In the genomic region with DNA sequence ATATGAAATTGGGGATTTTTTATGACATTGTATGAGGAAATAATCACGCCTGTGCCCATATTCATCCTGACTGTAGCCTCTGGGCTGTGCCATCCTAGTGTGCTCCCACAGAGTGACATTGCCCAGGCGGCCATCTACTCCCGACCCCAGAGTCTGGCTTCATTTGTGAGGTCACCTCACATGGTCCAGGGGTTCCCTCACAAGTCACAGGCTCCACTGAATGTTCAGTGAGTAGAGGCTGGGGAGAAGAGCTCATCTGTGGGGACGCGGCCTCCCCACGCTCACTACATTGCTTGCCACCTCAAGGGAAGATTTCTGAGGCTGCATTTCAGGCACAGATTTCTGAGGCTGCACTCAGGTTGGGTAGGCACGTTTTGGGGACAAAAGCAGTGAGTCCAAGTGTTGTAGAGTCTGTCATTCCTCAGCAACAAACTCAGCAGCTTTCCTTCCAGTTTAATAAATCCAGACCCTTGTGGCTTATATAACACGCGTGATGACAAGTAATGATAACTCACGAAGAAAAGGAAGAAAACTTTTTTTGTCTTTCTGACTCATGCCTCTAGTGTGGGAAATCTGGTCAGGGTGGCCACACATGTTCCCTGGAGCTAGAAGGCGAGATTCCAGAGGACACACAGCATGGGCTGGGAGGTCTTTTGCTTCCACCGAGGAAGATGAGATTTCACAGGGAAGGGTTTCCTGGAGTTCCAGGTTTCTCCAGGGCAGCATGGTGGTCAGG, we compare ENCODE assay signal across 20 cellular contexts. TPM values are rescaled to one million over a fixed set of nuclear protein-coding genes. Genes with fewer than 3 reads are reported as not detected.
DNase-seq lines count a peak whose midpoint lies in the region; ATAC-seq and TF ChIP-seq lines count a peak whose summit lies in the region.
"Had no signal": no experiment of that assay in that cellular context is flagged by ENCODE, and none has a peak within 500 bp of the region (broad histone marks: within the 10 kb centered on the region; RNA-seq: fewer than 3 reads in every experiment).

No MANE protein-coding gene starts in this region.

- H3K4me1 Mint-ChIP-seq in T-helper 17 cell, result no peaks in the 10 kb centered on the region
- H3K4me1 Mint-ChIP-seq: activated naive CD4-positive, alpha-beta T cell treated with anti-CD3 and anti-CD28 coated beads, Interleukin-2, amount 50 U/mL, for 24 hours; T-cell had no signal

- no peaks in the 10 kb centered on the region for H3K9me3 ChIP-seq in GM23248 (ENCODE audit: low read depth)
- no peaks in the 10 kb centered on the region for H3K9me3 ChIP-seq in left ventricle myocardium inferior (replicated peaks)
- no peaks in the 10 kb centered on the region for H3K9me3 ChIP-seq in T-helper 17 cell (ENCODE audit: control insufficient read depth, low read length, poor library complexity, severe bottlenecking)
- H3K9me3 ChIP-seq: HAP-1, thoracic aorta had no signal

- no peak for TF ChIP-seq CTCF in cardiac fibroblast (IDR thresholded peaks at IDR 0.05; ENCODE audit: low read depth, low read length)
- no peak for TF ChIP-seq CTCF in left ventricle myocardium inferior (IDR thresholded peaks at IDR 0.05; ENCODE audit: borderline replicate concordance)

- intact Hi-C loops in left ventricle myocardium inferior (cut with micrococcal nuclease), result no loop called here

- no peaks in the 10 kb centered on the region for H3K36me3 ChIP-seq in GM23248 (ENCODE audit: low read depth)
- H3K36me3 ChIP-seq in left ventricle myocardium inferior, result no peaks in the 10 kb centered on the region
- H3K36me3 ChIP-seq: HAP-1, thoracic aorta had no signal

- DNase-seq in GM23248, result peak; percentile 62
- peak; percentile 41 to 71 for DNase-seq in cardiac fibroblast (ENCODE audit: low read depth in 2 of 2)
- DNase-seq in left ventricle myocardium inferior, result no peak
- peak; percentile 34 for DNase-seq in ureter (ENCODE audit: low spot score)
- no peak for DNase-seq in NCI-H748 treated with DMSO at 0.1 percent for 48 hours (lab: John Stamatoyannopoulos, UW)
- no peak for DNase-seq in T-helper 17 cell
- DNase-seq: activated CD4-positive, alpha-beta T cell treated with anti-CD3 and anti-CD28 coated beads, Interleukin-2, amount 50 U/mL, for 48 hours; activated T-cell treated with anti-CD3 and anti-CD28 coated beads, Interleukin-2, amount 50 U/mL, for 24 hours; effector CD8-positive, alpha-beta T cell; Karpas-422; NCI-H146; NCI-H226; stimulated activated CD4-positive, alpha-beta T cell treated with anti-CD3 and anti-CD28 coated beads, Interleukin-4, amount 100 ng/mL, for 1 hour; T-cell had no signal

- H3K4me1 ChIP-seq in GM23248 (ENCODE audit: insufficient read depth), result no peaks in the 10 kb centered on the region
- H3K4me1 ChIP-seq in left ventricle myocardium inferior, result peaks cover 11% of the 10 kb centered on the region
- H3K4me1 ChIP-seq: HAP-1 had no signal

- H3K79me2 ChIP-seq in GM23248 (ENCODE audit: insufficient read depth), result no peaks in the 10 kb centered on the region

- ATAC-seq in T-helper 17 cell (no peak), HG02840 (IDR thresholded peaks at IDR 0.05; ENCODE audit: low FRiP score, unreplicated experiment) (no peak)
- ATAC-seq: T-cell had no signal

- H3K27ac ChIP-seq in GM23248 (no peak overlapping the region), left ventricle myocardium inferior (replicated peaks) (peak overlapping the region; percentile 32)
- H3K27ac ChIP-seq: thoracic aorta, VCaP had no signal

- H3K4me2 ChIP-seq in GM23248 (ENCODE audit: unreplicated experiment), result no peak overlapping the region

- H3F3A ChIP-seq in GM23248 (ENCODE audit: insufficient read depth), result no peaks in the 10 kb centered on the region

- in situ Hi-C loops in GM23248 (cut with MboI), result no loop called here

- H3K4me3 Mint-ChIP-seq in T-helper 17 cell, result no peak overlapping the region
- H3K4me3 Mint-ChIP-seq: activated naive CD4-positive, alpha-beta T cell treated with anti-CD3 and anti-CD28 coated beads, Interleukin-2, amount 50 U/mL, for 24 hours; activated T-cell treated with anti-CD3 and anti-CD28 coated beads, Interleukin-2, amount 50 U/mL, for 24 hours; T-cell had no signal

- H3K9me2 ChIP-seq in GM23248 (ENCODE audit: insufficient read depth), result no peaks in the 10 kb centered on the region

- H3K4me3 ChIP-seq in GM23248 (no peak overlapping the region), cardiac fibroblast (replicated peaks in 1 of 2; ENCODE audit: low read depth in 2 of 2, low read length in 2 of 2) (no peak overlapping the region), left ventricle myocardium inferior (no peak overlapping the region)
- H3K4me3 ChIP-seq: HAP-1, thoracic aorta had no signal

- WGBS in GM23248 (ENCODE audit: low coverage in 1 of 2, low lambda C conversion rate in 2 of 2, missing lambda C conversion rate in 2 of 2), 2 experiments, result 18 to 19% methylated on average over 12 of the region's 12 CpGs

- H2AFZ ChIP-seq in GM23248, result no peak overlapping the region

- no peak overlapping the region for H3K27ac Mint-ChIP-seq in T-helper 17 cell
- H3K27ac Mint-ChIP-seq: activated naive CD4-positive, alpha-beta T cell treated with anti-CD3 and anti-CD28 coated beads, Interleukin-2, amount 50 U/mL, for 24 hours; activated T-cell treated with anti-CD3 and anti-CD28 coated beads, Interleukin-2, amount 50 U/mL, for 24 hours; T-cell had no signal

- H3K27me3 ChIP-seq in GM23248 (replicated peaks; ENCODE audit: insufficient read depth), result no peaks in the 10 kb centered on the region
- H3K27me3 ChIP-seq in left ventricle myocardium inferior (ENCODE audit: low read depth), result peaks cover 7% of the 10 kb centered on the region

- no peaks in the 10 kb centered on the region for H4K20me1 ChIP-seq in GM23248 (ENCODE audit: insufficient read depth)

- no peaks in the 10 kb centered on the region for H3K36me3 Mint-ChIP-seq in T-helper 17 cell (ENCODE audit: low read depth)
- H3K36me3 Mint-ChIP-seq: activated naive CD4-positive, alpha-beta T cell treated with anti-CD3 and anti-CD28 coated beads, Interleukin-2, amount 50 U/mL, for 24 hours; T-cell had no signal

- peaks cover 4% of the 10 kb centered on the region for H3K27me3 Mint-ChIP-seq in T-helper 17 cell
- H3K27me3 Mint-ChIP-seq: activated naive CD4-positive, alpha-beta T cell treated with anti-CD3 and anti-CD28 coated beads, Interleukin-2, amount 50 U/mL, for 24 hours; activated T-cell treated with anti-CD3 and anti-CD28 coated beads, Interleukin-2, amount 50 U/mL, for 24 hours had no signal

- H3K9ac ChIP-seq in GM23248, result no peak overlapping the region

RNA-seq across cellular contexts. Expression of gene SLC24A3, which starts 41.8 kb away (rescaled TPM):
- not detected in 2 replicates for total RNA-seq in GM23248 (2014; rRNA removed; shearing (Covaris generic))
- polyA plus RNA-seq in GM23248 (2016; fragmentation: Nextera tagmentation; extraction: Ambion mirVana), result not detected in 2 replicates
- total RNA-seq in left ventricle myocardium inferior (1.3 TPM), ureter (17.1 TPM), T-helper 17 cell (1 to 10 TPM in 1 of 2 donors, under 1 TPM in 1; 0.37 to 6.1 TPM)
- total RNA-seq: HT-29 had no signal

Comparison
In these comparisons a context has a peak if more than half of its experiments do, and no peak if none do; other contexts are left out.
1. DNase-seq: peak in GM23248 (single experiment), cardiac fibroblast (2 of 2) and ureter (single experiment); none in left ventricle myocardium inferior (single experiment), NCI-H748 treated with DMSO at 0.1 percent for 48 hours (single experiment) and T-helper 17 cell (0 of 3).